In the genomic region with DNA sequence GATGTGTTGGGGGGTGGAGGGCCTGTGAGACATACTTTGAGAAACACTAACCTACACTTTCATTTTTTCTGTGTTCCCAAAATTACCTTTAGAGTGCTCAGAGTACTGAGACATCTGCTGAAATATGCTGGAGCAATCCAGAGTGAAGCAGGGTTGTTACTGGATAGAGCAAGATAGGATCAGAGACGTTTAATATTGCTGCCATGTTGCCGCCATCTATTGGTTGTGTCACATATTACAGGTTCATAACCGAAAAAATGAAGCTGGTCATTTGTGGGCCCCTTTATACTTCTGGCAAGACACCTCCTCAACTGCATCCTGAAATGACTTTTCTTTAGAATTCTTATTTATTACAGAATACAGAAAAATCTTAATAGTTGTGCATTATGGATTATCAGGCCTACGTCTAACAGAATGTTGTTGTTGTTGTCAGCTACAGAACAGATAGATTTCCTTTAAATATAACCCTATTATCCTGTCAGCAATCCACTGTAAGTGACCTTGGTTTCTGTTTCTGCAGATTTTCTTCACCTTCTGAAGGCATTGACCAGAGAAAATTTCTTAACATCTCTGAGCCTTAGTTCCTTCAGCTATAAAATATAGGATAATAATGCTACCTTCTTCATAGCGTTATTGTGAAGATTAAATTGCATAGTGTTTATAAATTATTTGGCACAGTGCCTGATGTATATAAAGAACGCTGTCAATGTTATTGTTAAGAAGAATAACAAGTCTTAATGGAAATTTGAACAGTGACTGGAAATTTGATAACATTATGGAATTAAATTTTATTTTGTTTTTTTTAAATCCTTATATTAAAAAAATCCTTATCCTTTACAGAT, we compare ENCODE assay signal across 1 cellular context.
TF ChIP-seq lines count a peak whose summit lies in the region.

No MANE protein-coding gene starts in this region.

TF ChIP-seq in HepG2, 621 proteins besides CTCF, POLR2A, EP300 and RAD21 (continued from another document and continues in another):
- TF ChIP-seq, protein P1, sequence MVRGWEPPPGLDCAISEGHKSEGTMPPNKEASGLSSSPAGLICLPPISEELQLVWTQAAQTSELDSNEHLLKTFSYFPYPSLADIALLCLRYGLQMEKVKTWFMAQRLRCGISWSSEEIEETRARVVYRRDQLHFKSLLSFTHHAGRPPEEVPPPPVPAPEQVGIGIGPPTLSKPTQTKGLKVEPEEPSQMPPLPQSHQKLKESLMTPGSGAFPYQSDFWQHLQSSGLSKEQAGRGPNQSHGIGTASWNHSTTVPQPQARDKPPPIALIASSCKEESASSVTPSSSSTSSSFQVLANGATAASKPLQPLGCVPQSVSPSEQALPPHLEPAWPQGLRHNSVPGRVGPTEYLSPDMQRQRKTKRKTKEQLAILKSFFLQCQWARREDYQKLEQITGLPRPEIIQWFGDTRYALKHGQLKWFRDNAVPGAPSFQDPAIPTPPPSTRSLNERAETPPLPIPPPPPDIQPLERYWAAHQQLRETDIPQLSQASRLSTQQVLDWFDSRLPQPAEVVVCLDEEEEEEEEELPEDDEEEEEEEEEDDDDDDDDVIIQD (CRISPR knock-in tag; IDR thresholded peaks at IDR 0.05; ENCODE audit: low read depth): 0 out of 2 replicates have a peak, but pooled peaks have one; percentile 33
- TF ChIP-seq ZNF709 (CRISPR knock-in tag; IDR thresholded peaks at IDR 0.05): no peak
- TF ChIP-seq SOX13 (IDR thresholded peaks at IDR 0.05): no peak
- TF ChIP-seq SOX13 (CRISPR knock-in tag; conservative IDR thresholded peaks at IDR 0.05 in 1 of 2, IDR thresholded peaks at IDR 0.05 in 1 of 2): 0 out of 4 replicates have a peak, but pooled peaks of 1 of the 2 experiments have one; percentile 17
- no peak for TF ChIP-seq NFYB (CRISPR knock-in tag; IDR thresholded peaks at IDR 0.05)
- TF ChIP-seq HOXA9 (CRISPR knock-in tag; IDR thresholded peaks at IDR 0.05; ENCODE audit: borderline replicate concordance): no peak
- TF ChIP-seq FOXK1 (CRISPR knock-in tag; IDR thresholded peaks at IDR 0.05; ENCODE audit: borderline replicate concordance, low read depth): peak; percentile 18; the same call in 1 of the 2 replicates
- peak; percentile 85 for TF ChIP-seq STAG1 (CRISPR knock-in tag; IDR thresholded peaks at IDR 0.05)
- no peak for TF ChIP-seq CBX2 (IDR thresholded peaks at IDR 0.05; ENCODE audit: low read depth, low read length)
- no peak for TF ChIP-seq CBX2 (CRISPR knock-in tag; IDR thresholded peaks at IDR 0.05; ENCODE audit: low read depth)
- no peak for TF ChIP-seq ZMYM4 (CRISPR knock-in tag; IDR thresholded peaks at IDR 0.05)
- no peak for TF ChIP-seq YEATS4 (CRISPR knock-in tag; IDR thresholded peaks at IDR 0.05; ENCODE audit: borderline replicate concordance)
- TF ChIP-seq ZNF496 (CRISPR knock-in tag; IDR thresholded peaks at IDR 0.05; ENCODE audit: insufficient replicate concordance): no peak
- TF ChIP-seq, protein P2, sequence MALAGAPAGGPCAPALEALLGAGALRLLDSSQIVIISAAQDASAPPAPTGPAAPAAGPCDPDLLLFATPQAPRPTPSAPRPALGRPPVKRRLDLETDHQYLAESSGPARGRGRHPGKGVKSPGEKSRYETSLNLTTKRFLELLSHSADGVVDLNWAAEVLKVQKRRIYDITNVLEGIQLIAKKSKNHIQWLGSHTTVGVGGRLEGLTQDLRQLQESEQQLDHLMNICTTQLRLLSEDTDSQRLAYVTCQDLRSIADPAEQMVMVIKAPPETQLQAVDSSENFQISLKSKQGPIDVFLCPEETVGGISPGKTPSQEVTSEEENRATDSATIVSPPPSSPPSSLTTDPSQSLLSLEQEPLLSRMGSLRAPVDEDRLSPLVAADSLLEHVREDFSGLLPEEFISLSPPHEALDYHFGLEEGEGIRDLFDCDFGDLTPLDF (CRISPR knock-in tag; IDR thresholded peaks at IDR 0.05): 0 out of 2 replicates have a peak, but pooled peaks have one; percentile 22
- TF ChIP-seq, protein P3, sequence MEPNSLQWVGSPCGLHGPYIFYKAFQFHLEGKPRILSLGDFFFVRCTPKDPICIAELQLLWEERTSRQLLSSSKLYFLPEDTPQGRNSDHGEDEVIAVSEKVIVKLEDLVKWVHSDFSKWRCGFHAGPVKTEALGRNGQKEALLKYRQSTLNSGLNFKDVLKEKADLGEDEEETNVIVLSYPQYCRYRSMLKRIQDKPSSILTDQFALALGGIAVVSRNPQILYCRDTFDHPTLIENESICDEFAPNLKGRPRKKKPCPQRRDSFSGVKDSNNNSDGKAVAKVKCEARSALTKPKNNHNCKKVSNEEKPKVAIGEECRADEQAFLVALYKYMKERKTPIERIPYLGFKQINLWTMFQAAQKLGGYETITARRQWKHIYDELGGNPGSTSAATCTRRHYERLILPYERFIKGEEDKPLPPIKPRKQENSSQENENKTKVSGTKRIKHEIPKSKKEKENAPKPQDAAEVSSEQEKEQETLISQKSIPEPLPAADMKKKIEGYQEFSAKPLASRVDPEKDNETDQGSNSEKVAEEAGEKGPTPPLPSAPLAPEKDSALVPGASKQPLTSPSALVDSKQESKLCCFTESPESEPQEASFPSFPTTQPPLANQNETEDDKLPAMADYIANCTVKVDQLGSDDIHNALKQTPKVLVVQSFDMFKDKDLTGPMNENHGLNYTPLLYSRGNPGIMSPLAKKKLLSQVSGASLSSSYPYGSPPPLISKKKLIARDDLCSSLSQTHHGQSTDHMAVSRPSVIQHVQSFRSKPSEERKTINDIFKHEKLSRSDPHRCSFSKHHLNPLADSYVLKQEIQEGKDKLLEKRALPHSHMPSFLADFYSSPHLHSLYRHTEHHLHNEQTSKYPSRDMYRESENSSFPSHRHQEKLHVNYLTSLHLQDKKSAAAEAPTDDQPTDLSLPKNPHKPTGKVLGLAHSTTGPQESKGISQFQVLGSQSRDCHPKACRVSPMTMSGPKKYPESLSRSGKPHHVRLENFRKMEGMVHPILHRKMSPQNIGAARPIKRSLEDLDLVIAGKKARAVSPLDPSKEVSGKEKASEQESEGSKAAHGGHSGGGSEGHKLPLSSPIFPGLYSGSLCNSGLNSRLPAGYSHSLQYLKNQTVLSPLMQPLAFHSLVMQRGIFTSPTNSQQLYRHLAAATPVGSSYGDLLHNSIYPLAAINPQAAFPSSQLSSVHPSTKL (CRISPR knock-in tag; IDR thresholded peaks at IDR 0.05): peak; percentile 24; the same call in 1 of the 2 replicates
- no peak for TF ChIP-seq MZF1 (CRISPR knock-in tag; IDR thresholded peaks at IDR 0.05; ENCODE audit: borderline replicate concordance)
- no peak for TF ChIP-seq MAF1 (CRISPR knock-in tag; IDR thresholded peaks at IDR 0.05; ENCODE audit: borderline replicate concordance)
- no peak for TF ChIP-seq PHF21A (CRISPR knock-in tag; IDR thresholded peaks at IDR 0.05)
- TF ChIP-seq SP2 (CRISPR knock-in tag; IDR thresholded peaks at IDR 0.05): no peak
- TF ChIP-seq RXRB (CRISPR knock-in tag; IDR thresholded peaks at IDR 0.05; ENCODE audit: borderline replicate concordance): peak; percentile 17; the same call in 1 of the 2 replicates
- TF ChIP-seq SMAD3 (CRISPR knock-in tag; IDR thresholded peaks at IDR 0.05): 0 out of 2 replicates have a peak, but pooled peaks have one; percentile 32
- no peak for TF ChIP-seq NFRKB (IDR thresholded peaks at IDR 0.05)
- TF ChIP-seq, protein P4, sequence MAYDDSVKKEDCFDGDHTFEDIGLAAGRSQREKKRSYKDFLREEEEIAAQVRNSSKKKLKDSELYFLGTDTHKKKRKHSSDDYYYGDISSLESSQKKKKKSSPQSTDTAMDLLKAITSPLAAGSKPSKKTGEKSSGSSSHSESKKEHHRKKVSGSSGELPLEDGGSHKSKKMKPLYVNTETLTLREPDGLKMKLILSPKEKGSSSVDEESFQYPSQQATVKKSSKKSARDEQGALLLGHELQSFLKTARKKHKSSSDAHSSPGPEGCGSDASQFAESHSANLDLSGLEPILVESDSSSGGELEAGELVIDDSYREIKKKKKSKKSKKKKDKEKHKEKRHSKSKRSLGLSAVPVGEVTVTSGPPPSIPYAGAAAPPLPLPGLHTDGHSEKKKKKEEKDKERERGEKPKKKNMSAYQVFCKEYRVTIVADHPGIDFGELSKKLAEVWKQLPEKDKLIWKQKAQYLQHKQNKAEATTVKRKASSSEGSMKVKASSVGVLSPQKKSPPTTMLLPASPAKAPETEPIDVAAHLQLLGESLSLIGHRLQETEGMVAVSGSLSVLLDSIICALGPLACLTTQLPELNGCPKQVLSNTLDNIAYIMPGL (CRISPR knock-in tag; IDR thresholded peaks at IDR 0.05; ENCODE audit: borderline replicate concordance in 1 of 2, low read depth in 1 of 2): peak in 1 of 2 experiments; percentile 55; a peak in 1 of 4 replicates
- TF ChIP-seq, protein P5, sequence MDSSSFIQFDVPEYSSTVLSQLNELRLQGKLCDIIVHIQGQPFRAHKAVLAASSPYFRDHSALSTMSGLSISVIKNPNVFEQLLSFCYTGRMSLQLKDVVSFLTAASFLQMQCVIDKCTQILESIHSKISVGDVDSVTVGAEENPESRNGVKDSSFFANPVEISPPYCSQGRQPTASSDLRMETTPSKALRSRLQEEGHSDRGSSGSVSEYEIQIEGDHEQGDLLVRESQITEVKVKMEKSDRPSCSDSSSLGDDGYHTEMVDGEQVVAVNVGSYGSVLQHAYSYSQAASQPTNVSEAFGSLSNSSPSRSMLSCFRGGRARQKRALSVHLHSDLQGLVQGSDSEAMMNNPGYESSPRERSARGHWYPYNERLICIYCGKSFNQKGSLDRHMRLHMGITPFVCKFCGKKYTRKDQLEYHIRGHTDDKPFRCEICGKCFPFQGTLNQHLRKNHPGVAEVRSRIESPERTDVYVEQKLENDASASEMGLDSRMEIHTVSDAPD (CRISPR knock-in tag; IDR thresholded peaks at IDR 0.05): no peak
- no peak for TF ChIP-seq ZNF570 (CRISPR knock-in tag; IDR thresholded peaks at IDR 0.05; ENCODE audit: borderline replicate concordance)
- TF ChIP-seq TEAD3 (CRISPR knock-in tag; optimal IDR thresholded peaks at IDR 0.05; ENCODE audit: borderline replicate concordance): peak; percentile 43
- no peak for TF ChIP-seq ZNF547 (CRISPR knock-in tag; IDR thresholded peaks at IDR 0.05)
- no peak for TF ChIP-seq HOXA5 (CRISPR knock-in tag; IDR thresholded peaks at IDR 0.05)
- TF ChIP-seq ZNF343 (CRISPR knock-in tag; IDR thresholded peaks at IDR 0.05): no peak
- TF ChIP-seq ZNF572 (CRISPR knock-in tag; IDR thresholded peaks at IDR 0.05): no peak
- TF ChIP-seq, protein P6, sequence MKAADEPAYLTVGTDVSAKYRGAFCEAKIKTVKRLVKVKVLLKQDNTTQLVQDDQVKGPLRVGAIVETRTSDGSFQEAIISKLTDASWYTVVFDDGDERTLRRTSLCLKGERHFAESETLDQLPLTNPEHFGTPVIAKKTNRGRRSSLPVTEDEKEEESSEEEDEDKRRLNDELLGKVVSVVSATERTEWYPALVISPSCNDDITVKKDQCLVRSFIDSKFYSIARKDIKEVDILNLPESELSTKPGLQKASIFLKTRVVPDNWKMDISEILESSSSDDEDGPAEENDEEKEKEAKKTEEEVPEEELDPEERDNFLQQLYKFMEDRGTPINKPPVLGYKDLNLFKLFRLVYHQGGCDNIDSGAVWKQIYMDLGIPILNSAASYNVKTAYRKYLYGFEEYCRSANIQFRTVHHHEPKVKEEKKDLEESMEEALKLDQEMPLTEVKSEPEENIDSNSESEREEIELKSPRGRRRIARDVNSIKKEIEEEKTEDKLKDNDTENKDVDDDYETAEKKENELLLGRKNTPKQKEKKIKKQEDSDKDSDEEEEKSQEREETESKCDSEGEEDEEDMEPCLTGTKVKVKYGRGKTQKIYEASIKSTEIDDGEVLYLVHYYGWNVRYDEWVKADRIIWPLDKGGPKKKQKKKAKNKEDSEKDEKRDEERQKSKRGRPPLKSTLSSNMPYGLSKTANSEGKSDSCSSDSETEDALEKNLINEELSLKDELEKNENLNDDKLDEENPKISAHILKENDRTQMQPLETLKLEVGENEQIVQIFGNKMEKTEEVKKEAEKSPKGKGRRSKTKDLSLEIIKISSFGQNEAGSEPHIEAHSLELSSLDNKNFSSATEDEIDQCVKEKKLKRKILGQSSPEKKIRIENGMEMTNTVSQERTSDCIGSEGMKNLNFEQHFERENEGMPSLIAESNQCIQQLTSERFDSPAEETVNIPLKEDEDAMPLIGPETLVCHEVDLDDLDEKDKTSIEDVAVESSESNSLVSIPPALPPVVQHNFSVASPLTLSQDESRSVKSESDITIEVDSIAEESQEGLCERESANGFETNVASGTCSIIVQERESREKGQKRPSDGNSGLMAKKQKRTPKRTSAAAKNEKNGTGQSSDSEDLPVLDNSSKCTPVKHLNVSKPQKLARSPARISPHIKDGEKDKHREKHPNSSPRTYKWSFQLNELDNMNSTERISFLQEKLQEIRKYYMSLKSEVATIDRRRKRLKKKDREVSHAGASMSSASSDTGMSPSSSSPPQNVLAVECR (CRISPR knock-in tag; IDR thresholded peaks at IDR 0.05; ENCODE audit: borderline replicate concordance): no peak; the same call in 1 of the 2 replicates
- TF ChIP-seq, protein P7, sequence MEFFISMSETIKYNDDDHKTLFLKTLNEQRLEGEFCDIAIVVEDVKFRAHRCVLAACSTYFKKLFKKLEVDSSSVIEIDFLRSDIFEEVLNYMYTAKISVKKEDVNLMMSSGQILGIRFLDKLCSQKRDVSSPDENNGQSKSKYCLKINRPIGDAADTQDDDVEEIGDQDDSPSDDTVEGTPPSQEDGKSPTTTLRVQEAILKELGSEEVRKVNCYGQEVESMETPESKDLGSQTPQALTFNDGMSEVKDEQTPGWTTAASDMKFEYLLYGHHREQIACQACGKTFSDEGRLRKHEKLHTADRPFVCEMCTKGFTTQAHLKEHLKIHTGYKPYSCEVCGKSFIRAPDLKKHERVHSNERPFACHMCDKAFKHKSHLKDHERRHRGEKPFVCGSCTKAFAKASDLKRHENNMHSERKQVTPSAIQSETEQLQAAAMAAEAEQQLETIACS (CRISPR knock-in tag; IDR thresholded peaks at IDR 0.05): no peak
- no peak for TF ChIP-seq ZNF180 (CRISPR knock-in tag; IDR thresholded peaks at IDR 0.05; ENCODE audit: borderline replicate concordance, low read depth)
- TF ChIP-seq, protein P8, sequence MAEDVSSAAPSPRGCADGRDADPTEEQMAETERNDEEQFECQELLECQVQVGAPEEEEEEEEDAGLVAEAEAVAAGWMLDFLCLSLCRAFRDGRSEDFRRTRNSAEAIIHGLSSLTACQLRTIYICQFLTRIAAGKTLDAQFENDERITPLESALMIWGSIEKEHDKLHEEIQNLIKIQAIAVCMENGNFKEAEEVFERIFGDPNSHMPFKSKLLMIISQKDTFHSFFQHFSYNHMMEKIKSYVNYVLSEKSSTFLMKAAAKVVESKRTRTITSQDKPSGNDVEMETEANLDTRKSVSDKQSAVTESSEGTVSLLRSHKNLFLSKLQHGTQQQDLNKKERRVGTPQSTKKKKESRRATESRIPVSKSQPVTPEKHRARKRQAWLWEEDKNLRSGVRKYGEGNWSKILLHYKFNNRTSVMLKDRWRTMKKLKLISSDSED (CRISPR knock-in tag; IDR thresholded peaks at IDR 0.05): no peak
- TF ChIP-seq, protein P9, sequence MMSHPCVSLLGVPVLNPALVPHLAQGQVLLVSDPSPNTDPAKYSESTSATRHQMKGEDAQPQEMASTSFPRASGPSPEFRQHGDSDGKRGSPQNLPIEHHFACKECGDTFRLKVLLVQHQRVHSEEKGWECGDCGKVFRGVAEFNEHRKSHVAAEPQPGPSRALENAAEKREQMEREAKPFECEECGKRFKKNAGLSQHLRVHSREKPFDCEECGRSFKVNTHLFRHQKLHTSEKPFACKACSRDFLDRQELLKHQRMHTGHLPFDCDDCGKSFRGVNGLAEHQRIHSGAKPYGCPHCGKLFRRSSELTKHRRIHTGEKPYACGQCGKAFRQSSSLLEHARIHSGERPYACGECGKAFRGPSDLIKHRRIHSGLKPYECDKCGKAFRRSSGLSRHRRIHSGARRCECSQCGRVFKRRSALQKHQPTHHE (CRISPR knock-in tag; IDR thresholded peaks at IDR 0.05; ENCODE audit: borderline replicate concordance): no peak
- TF ChIP-seq NR2C2 (CRISPR knock-in tag; IDR thresholded peaks at IDR 0.05; ENCODE audit: borderline replicate concordance): no peak
- TF ChIP-seq, protein P10, sequence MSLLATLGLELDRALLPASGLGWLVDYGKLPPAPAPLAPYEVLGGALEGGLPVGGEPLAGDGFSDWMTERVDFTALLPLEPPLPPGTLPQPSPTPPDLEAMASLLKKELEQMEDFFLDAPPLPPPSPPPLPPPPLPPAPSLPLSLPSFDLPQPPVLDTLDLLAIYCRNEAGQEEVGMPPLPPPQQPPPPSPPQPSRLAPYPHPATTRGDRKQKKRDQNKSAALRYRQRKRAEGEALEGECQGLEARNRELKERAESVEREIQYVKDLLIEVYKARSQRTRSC (CRISPR knock-in tag; IDR thresholded peaks at IDR 0.05; ENCODE audit: low read depth): no peak
